10 cellular contexts compared by ENCODE assay signal in the genomic region with DNA sequence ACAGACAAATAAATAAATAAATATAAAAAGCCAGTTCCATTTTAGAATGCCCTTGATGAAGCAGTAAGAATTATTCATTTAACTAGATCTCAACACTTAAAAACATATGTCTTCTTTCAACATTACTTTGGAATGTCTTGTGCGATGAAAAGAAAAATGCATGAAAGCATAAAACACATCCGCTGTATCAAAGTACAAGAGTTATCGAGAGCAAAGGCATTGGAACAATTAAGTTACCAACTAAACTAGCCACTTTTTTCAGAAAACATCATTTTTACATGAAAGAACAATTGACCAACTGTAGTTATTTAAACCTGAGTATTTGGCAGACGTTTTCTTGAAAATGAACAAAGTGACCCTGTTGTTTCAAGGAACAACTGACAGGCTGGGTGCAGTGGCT. TPM values are rescaled to one million over a fixed set of nuclear protein-coding genes. Genes with fewer than 3 reads are reported as not detected.
"Had no signal": no experiment of that assay in that cellular context is flagged by ENCODE, and none has a peak within 500 bp of the region (broad histone marks: within the 10 kb centered on the region; RNA-seq: fewer than 3 reads in every experiment).

No MANE protein-coding gene starts in this region.

- H3K4me3 ChIP-seq: GM23248, GM23338, HAP-1 had no signal

- H2AFZ ChIP-seq: GM23248, GM23338 had no signal

- ATAC-seq: GM23338, HCT116 had no signal

- FAIRE-seq: H1, H54 had no signal

- H3K4me1 ChIP-seq: HAP-1 had no signal

- H3K4me2 ChIP-seq: GM23338 had no signal

- H3K27ac ChIP-seq: GM23248 had no signal

- H3K9ac ChIP-seq: GM23248 had no signal

- DNase-seq: GM23248, GOT3, H7, H9, HFFc6 had no signal

- H3K36me3 ChIP-seq: HAP-1 had no signal

RNA-seq across cellular contexts. Expression of a gene that starts 27.5 kb away (rescaled TPM):
- total RNA-seq: GM23248 had no signal
- polyA plus RNA-seq: GM23248 had no signal
